In genomic region chr17:57107498-57108101, GRCh38 we compare ENCODE assay signal across 1 cellular context.
TF ChIP-seq lines count a peak whose summit lies in the region.

No MANE protein-coding gene starts in this region.

TF ChIP-seq in WTC11, 78 proteins besides CTCF, POLR2A, EP300 and RAD21 (continued from another document):
- no peak for TF ChIP-seq AFF4 (CRISPR knock-in tag; IDR thresholded peaks at IDR 0.05; ENCODE audit: borderline replicate concordance)
- TF ChIP-seq, protein P1, sequence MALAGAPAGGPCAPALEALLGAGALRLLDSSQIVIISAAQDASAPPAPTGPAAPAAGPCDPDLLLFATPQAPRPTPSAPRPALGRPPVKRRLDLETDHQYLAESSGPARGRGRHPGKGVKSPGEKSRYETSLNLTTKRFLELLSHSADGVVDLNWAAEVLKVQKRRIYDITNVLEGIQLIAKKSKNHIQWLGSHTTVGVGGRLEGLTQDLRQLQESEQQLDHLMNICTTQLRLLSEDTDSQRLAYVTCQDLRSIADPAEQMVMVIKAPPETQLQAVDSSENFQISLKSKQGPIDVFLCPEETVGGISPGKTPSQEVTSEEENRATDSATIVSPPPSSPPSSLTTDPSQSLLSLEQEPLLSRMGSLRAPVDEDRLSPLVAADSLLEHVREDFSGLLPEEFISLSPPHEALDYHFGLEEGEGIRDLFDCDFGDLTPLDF (CRISPR knock-in tag; IDR thresholded peaks at IDR 0.05), result no peak
- no peak for TF ChIP-seq CREM (CRISPR knock-in tag; IDR thresholded peaks at IDR 0.05)
- TF ChIP-seq, protein P2, sequence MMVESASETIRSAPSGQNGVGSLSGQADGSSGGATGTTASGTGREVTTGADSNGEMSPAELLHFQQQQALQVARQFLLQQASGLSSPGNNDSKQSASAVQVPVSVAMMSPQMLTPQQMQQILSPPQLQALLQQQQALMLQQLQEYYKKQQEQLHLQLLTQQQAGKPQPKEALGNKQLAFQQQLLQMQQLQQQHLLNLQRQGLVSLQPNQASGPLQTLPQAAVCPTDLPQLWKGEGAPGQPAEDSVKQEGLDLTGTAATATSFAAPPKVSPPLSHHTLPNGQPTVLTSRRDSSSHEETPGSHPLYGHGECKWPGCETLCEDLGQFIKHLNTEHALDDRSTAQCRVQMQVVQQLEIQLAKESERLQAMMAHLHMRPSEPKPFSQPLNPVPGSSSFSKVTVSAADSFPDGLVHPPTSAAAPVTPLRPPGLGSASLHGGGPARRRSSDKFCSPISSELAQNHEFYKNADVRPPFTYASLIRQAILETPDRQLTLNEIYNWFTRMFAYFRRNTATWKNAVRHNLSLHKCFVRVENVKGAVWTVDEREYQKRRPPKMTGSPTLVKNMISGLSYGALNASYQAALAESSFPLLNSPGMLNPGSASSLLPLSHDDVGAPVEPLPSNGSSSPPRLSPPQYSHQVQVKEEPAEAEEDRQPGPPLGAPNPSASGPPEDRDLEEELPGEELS (CRISPR knock-in tag; IDR thresholded peaks at IDR 0.05), result no peak
